Comparison of ENCODE assay signal across 12 cellular contexts in the genomic region with DNA sequence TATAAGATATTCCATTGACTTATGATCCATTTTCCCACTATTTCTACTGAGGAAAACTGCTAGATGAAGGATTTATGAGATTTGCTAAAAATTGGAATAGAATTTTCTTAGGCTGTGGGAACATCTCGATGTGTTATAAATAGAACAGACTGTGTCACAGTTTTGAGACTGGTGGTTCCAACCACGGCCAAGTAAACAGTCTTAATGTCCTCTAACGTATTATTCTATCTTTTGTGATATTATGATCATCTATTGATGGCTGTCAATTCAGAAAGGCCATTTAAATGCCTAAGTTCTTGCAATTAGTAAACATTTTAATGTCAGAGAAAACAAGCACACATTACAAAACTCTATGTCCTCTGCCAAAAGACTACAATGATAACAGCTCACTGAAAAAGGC.
"Had no signal": no experiment of that assay in that cellular context is flagged by ENCODE, and none has a peak within 500 bp of the region (broad histone marks: within the 10 kb centered on the region; RNA-seq: fewer than 3 reads in every experiment).

No MANE protein-coding gene starts in this region.

- ATAC-seq: activated CD8-positive, alpha-beta memory T cell treated with anti-CD3 and anti-CD28 coated beads, Interleukin-2, amount 10 ng/mL, durations not matched to agents 7 days and 5 days; activated T-cell treated with anti-CD3 and anti-CD28 coated beads, Interleukin-2, amount 50 U/mL, for 4 hours; left lung; stimulated activated effector memory CD8-positive, alpha-beta T cell treated with anti-CD3 and anti-CD28 coated beads, Interleukin-12 subunit alpha, Interleukin-12 subunit beta, amount 100 ng/mL, for 72 hours had no signal

- H3K4me3 ChIP-seq: left lung, smooth muscle cell had no signal

- H3K9me3 ChIP-seq: left lung had no signal

- H3K27ac ChIP-seq: left lung, parathyroid adenoma had no signal

- DNase-seq: activated CD4-positive, alpha-beta T cell treated with anti-CD3 and anti-CD28 coated beads, Interleukin-2, amount 50 U/mL, for 1 hour; activated CD8-positive, alpha-beta memory T cell treated with anti-CD3 and anti-CD28 coated beads, Interleukin-2, amount 10 ng/mL, durations not matched to agents 7 days and 5 days; activated gamma-delta T cell; activated naive CD8-positive, alpha-beta T cell treated with anti-CD3 and anti-CD28 coated beads for 36 hours; activated T-cell treated with anti-CD3 and anti-CD28 coated beads, Interleukin-2, amount 50 U/mL, for 4 hours; left lung; SIG-M5; T-helper 2 cell; trophoblast cell had no signal

- H3K27me3 ChIP-seq: left lung had no signal

- H3K4me1 ChIP-seq: left lung, parathyroid adenoma had no signal
